Comparison of ENCODE assay signal across 22 cellular contexts in the genomic region with DNA sequence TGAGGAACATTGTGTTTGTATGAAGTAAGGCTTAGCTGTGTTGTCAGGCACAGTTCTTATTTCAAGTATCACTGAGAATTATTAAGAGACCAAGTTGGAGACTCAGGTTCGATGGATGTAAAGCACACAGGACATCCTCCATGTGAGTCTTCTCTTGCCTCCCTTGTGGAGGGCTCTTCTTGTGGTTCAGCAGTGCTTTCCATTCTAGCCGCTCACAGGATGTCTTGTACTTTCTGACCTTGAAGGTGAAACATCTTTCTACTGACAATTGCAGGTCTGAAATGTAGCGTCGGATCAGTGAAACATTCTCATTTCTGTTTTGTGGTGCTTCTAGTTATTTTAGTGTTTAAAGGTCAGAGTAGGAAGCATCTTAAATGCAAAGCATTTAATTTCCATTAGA. TPM values are rescaled to one million over a fixed set of nuclear protein-coding genes. Genes with fewer than 3 reads are reported as not detected.
"Had no signal": no experiment of that assay in that cellular context is flagged by ENCODE, and none has a peak within 500 bp of the region (broad histone marks: within the 10 kb centered on the region; RNA-seq: fewer than 3 reads in every experiment).

No MANE protein-coding gene starts in this region.

- H3K9me3 ChIP-seq: Peyer's patch, SJSA1 had no signal

- H3K27ac ChIP-seq: PC-9, Peyer's patch, SJSA1, SK-N-MC had no signal

- DNase-seq: KBM-7; NCI-H1092 treated with DMSO at 0.1 percent for 48 hours; NCI-H1436; NCI-H187; NCI-H2029; NCI-H2081 treated with DMSO at 0.1 percent for 48 hours; NCI-H2171; NCI-H226; NCI-H446; NCI-H510A; NCI-H524 treated with DMSO at 0.1 percent for 48 hours; NCI-H774; NK-92 treated with Interleukin-12 subunit alpha and Interleukin-12 subunit beta, amount 100 ng/mL, for 24 hours; OCI-M1; PC-9; Peyer's patch; Right ventricle myocardium superior; RPMI8226; SIG-M5 had no signal

- H3K4me3 ChIP-seq: PC-9, Peyer's patch, SJSA1, SK-N-MC had no signal

- H3K4me1 ChIP-seq: Peyer's patch, SJSA1 had no signal

- H2AFZ ChIP-seq: PC-9 had no signal

- H3K4me2 ChIP-seq: PC-9 had no signal

- H3K36me3 ChIP-seq: Peyer's patch, SJSA1 had no signal

- H3K27me3 ChIP-seq: Peyer's patch had no signal

RNA-seq across cellular contexts. Expression of gene KIAA1549L, which starts 35.8 kb away (rescaled TPM):
- total RNA-seq: T-helper 1 cell treated with Interleukin-12 subunit alpha and Interleukin-12 subunit beta and Interleukin-4 antibody, amounts not matched to agents 30 ng/mL and 1 ng/mL, for 36 hours had no signal
